In the genomic region with DNA sequence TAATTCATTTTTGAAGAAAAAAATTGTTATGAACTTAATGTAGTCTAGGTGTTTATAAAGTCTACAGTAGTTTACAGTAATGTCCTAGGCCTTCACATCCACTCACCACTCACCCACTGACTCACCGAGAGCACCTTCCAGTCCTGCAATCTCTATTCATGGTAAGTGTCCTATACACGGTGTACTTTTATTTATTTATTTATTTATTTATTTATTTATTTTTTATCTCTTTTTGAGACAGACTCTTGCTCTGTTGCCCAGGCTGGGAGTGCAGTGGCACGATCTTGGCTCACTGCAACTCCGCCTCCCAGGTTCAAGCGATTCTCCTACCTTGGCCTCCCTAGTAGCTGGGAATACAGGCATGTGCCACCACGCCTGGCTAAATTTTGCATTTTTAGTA, we compare ENCODE assay signal across 2 cellular contexts.
A peak's percentile ranks its signal among the peaks of the same experiment; 100 is the strongest.
TF ChIP-seq lines count a peak whose summit lies in the region.

No MANE protein-coding gene starts in this region.

TF ChIP-seq in A549, 52 proteins besides CTCF, POLR2A, EP300 and RAD21:
- TF ChIP-seq ZC3H11A (IDR thresholded peaks at IDR 0.05), result peak; percentile 61
- no peak for TF ChIP-seq MYC (IDR thresholded peaks at IDR 0.05; ENCODE audit: borderline replicate concordance, low read length)

TF ChIP-seq in HEK293, 187 proteins besides CTCF, POLR2A, EP300 and RAD21 (continues in another document):
- TF ChIP-seq, protein P1, sequence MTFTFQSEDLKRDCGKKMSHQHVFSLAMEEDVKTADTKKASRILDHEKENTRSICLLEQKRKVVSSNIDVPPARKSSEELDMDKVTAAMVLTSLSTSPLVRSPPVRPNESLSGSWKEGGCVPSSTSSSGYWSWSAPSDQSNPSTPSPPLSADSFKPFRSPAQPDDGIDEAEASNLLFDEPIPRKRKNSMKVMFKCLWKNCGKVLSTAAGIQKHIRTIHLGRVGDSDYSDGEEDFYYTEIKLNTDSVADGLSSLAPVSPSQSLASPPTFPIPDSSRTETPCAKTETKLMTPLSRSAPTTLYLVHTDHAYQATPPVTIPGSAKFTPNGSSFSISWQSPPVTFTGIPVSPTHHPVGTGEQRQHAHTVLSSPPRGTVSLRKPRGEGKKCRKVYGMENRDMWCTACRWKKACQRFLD (tag by site-specific recombination; IDR thresholded peaks at IDR 0.05), result no peak
- no peak for TF ChIP-seq ZBTB20 (tag by site-specific recombination; IDR thresholded peaks at IDR 0.05)
- peak; percentile 76; the same call in 1 of the 2 replicates for TF ChIP-seq ZNF664 (tag by site-specific recombination; IDR thresholded peaks at IDR 0.05)
- TF ChIP-seq ZNF610 (tag by site-specific recombination; IDR thresholded peaks at IDR 0.05; ENCODE audit: borderline replicate concordance), result 0 out of 2 replicates have a peak, but pooled peaks have one; percentile 19
- peak; percentile 32; the same call in 1 of the 2 replicates for TF ChIP-seq GLI2 (tag by site-specific recombination; IDR thresholded peaks at IDR 0.05; ENCODE audit: borderline replicate concordance, low read depth)
- TF ChIP-seq HOXA7 (CRISPR knock-in tag; IDR thresholded peaks at IDR 0.05; ENCODE audit: borderline replicate concordance), result no peak
- TF ChIP-seq, protein P2, sequence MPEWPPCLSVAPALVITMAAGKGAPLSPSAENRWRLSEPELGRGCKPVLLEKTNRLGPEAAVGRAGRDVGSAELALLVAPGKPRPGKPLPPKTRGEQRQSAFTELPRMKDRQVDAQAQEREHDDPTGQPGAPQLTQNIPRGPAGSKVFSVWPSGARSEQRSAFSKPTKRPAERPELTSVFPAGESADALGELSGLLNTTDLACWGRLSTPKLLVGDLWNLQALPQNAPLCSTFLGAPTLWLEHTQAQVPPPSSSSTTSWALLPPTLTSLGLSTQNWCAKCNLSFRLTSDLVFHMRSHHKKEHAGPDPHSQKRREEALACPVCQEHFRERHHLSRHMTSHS (tag by site-specific recombination; IDR thresholded peaks at IDR 0.05), result no peak
- TF ChIP-seq ZNF19 (tag by site-specific recombination; IDR thresholded peaks at IDR 0.05; ENCODE audit: low read depth), result 0 out of 2 replicates have a peak, but pooled peaks have one; percentile 73
- peak; percentile 63; the same call in 1 of the 2 replicates for TF ChIP-seq ZNF501 (tag by site-specific recombination; IDR thresholded peaks at IDR 0.05)
- TF ChIP-seq ZNF121 (tag by site-specific recombination; IDR thresholded peaks at IDR 0.05), result no peak
- TF ChIP-seq ZFP37 (tag by site-specific recombination; IDR thresholded peaks at IDR 0.05), result peak; percentile 67; the same call in 1 of the 2 replicates
- TF ChIP-seq ZNF302 (tag by site-specific recombination; IDR thresholded peaks at IDR 0.05; ENCODE audit: low read depth), result no peak
- no peak for TF ChIP-seq ZNF248 (tag by site-specific recombination; IDR thresholded peaks at IDR 0.05)
- TF ChIP-seq, protein P3, sequence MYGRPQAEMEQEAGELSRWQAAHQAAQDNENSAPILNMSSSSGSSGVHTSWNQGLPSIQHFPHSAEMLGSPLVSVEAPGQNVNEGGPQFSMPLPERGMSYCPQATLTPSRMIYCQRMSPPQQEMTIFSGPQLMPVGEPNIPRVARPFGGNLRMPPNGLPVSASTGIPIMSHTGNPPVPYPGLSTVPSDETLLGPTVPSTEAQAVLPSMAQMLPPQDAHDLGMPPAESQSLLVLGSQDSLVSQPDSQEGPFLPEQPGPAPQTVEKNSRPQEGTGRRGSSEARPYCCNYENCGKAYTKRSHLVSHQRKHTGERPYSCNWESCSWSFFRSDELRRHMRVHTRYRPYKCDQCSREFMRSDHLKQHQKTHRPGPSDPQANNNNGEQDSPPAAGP (tag by site-specific recombination; IDR thresholded peaks at IDR 0.05), result no peak
- TF ChIP-seq ZNF514 (tag by site-specific recombination; IDR thresholded peaks at IDR 0.05), result 0 out of 2 replicates have a peak, but pooled peaks have one; percentile 48
- TF ChIP-seq, protein P4, sequence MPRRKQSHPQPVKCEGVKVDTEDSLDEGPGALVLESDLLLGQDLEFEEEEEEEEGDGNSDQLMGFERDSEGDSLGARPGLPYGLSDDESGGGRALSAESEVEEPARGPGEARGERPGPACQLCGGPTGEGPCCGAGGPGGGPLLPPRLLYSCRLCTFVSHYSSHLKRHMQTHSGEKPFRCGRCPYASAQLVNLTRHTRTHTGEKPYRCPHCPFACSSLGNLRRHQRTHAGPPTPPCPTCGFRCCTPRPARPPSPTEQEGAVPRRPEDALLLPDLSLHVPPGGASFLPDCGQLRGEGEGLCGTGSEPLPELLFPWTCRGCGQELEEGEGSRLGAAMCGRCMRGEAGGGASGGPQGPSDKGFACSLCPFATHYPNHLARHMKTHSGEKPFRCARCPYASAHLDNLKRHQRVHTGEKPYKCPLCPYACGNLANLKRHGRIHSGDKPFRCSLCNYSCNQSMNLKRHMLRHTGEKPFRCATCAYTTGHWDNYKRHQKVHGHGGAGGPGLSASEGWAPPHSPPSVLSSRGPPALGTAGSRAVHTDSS (tag by site-specific recombination; IDR thresholded peaks at IDR 0.05), result no peak
- no peak for TF ChIP-seq ZNF530 (tag by site-specific recombination; IDR thresholded peaks at IDR 0.05; ENCODE audit: low read depth)
- TF ChIP-seq, protein P5, sequence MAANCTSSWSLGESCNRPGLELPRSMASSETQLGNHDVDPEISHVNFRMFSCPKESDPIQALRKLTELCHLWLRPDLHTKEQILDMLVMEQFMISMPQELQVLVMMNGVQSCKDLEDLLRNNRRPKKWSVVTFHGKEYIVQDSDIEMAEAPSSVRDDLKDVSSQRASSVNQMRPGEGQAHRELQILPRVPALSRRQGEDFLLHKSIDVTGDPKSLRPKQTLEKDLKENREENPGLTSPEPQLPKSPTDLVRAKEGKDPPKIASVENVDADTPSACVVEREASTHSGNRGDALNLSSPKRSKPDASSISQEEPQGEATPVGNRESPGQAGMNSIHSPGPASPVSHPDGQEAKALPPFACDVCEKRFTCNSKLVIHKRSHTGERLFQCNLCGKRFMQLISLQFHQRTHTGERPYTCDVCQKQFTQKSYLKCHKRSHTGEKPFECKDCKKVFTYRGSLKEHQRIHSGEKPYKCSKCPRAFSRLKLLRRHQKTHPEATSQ (tag by site-specific recombination; IDR thresholded peaks at IDR 0.05), result no peak
- no peak for TF ChIP-seq ZNF2 (tag by site-specific recombination; IDR thresholded peaks at IDR 0.05)
- TF ChIP-seq, protein P6, sequence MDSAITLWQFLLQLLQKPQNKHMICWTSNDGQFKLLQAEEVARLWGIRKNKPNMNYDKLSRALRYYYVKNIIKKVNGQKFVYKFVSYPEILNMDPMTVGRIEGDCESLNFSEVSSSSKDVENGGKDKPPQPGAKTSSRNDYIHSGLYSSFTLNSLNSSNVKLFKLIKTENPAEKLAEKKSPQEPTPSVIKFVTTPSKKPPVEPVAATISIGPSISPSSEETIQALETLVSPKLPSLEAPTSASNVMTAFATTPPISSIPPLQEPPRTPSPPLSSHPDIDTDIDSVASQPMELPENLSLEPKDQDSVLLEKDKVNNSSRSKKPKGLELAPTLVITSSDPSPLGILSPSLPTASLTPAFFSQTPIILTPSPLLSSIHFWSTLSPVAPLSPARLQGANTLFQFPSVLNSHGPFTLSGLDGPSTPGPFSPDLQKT (IDR thresholded peaks at IDR 0.05; ENCODE audit: borderline replicate concordance, low read depth, low read length), result no peak
- TF ChIP-seq, protein P7, sequence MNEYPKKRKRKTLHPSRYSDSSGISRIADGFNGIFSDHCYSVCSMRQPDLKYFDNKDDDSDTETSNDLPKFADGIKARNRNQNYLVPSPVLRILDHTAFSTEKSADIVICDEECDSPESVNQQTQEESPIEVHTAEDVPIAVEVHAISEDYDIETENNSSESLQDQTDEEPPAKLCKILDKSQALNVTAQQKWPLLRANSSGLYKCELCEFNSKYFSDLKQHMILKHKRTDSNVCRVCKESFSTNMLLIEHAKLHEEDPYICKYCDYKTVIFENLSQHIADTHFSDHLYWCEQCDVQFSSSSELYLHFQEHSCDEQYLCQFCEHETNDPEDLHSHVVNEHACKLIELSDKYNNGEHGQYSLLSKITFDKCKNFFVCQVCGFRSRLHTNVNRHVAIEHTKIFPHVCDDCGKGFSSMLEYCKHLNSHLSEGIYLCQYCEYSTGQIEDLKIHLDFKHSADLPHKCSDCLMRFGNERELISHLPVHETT (tag by site-specific recombination; IDR thresholded peaks at IDR 0.05), result no peak
- no peak for TF ChIP-seq SCRT2 (tag by site-specific recombination; IDR thresholded peaks at IDR 0.05)
- TF ChIP-seq ZNF394 (tag by site-specific recombination; IDR thresholded peaks at IDR 0.05; ENCODE audit: borderline replicate concordance), result peak; percentile 92
- peak; percentile 85 for TF ChIP-seq ZNF510 (tag by site-specific recombination; IDR thresholded peaks at IDR 0.05; ENCODE audit: insufficient replicate concordance)
- no peak for TF ChIP-seq ZNF157 (tag by site-specific recombination; IDR thresholded peaks at IDR 0.05)
- TF ChIP-seq YY2 (tag by site-specific recombination; IDR thresholded peaks at IDR 0.05), result no peak
- no peak for TF ChIP-seq ZNF585B (tag by site-specific recombination; IDR thresholded peaks at IDR 0.05)
- TF ChIP-seq REPIN1 (tag by site-specific recombination; IDR thresholded peaks at IDR 0.05; ENCODE audit: low read depth), result no peak
- TF ChIP-seq KLF10 (tag by site-specific recombination; IDR thresholded peaks at IDR 0.05), result no peak
- TF ChIP-seq ZNF701 (tag by site-specific recombination; IDR thresholded peaks at IDR 0.05), result no peak
- no peak for TF ChIP-seq ZNF221 (tag by site-specific recombination; IDR thresholded peaks at IDR 0.05; ENCODE audit: borderline replicate concordance)
- no peak for TF ChIP-seq OSR2 (tag by site-specific recombination; IDR thresholded peaks at IDR 0.05)
- TF ChIP-seq, protein P8, sequence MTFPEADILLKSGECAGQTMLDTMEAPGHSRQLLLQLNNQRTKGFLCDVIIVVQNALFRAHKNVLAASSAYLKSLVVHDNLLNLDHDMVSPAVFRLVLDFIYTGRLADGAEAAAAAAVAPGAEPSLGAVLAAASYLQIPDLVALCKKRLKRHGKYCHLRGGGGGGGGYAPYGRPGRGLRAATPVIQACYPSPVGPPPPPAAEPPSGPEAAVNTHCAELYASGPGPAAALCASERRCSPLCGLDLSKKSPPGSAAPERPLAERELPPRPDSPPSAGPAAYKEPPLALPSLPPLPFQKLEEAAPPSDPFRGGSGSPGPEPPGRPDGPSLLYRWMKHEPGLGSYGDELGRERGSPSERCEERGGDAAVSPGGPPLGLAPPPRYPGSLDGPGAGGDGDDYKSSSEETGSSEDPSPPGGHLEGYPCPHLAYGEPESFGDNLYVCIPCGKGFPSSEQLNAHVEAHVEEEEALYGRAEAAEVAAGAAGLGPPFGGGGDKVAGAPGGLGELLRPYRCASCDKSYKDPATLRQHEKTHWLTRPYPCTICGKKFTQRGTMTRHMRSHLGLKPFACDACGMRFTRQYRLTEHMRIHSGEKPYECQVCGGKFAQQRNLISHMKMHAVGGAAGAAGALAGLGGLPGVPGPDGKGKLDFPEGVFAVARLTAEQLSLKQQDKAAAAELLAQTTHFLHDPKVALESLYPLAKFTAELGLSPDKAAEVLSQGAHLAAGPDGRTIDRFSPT (tag by site-specific recombination; IDR thresholded peaks at IDR 0.05), result no peak
- TF ChIP-seq, protein P9, sequence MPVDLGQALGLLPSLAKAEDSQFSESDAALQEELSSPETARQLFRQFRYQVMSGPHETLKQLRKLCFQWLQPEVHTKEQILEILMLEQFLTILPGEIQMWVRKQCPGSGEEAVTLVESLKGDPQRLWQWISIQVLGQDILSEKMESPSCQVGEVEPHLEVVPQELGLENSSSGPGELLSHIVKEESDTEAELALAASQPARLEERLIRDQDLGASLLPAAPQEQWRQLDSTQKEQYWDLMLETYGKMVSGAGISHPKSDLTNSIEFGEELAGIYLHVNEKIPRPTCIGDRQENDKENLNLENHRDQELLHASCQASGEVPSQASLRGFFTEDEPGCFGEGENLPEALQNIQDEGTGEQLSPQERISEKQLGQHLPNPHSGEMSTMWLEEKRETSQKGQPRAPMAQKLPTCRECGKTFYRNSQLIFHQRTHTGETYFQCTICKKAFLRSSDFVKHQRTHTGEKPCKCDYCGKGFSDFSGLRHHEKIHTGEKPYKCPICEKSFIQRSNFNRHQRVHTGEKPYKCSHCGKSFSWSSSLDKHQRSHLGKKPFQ (tag by site-specific recombination; IDR thresholded peaks at IDR 0.05), result 0 out of 2 replicates have a peak, but pooled peaks have one; percentile 29
- TF ChIP-seq, protein P10, sequence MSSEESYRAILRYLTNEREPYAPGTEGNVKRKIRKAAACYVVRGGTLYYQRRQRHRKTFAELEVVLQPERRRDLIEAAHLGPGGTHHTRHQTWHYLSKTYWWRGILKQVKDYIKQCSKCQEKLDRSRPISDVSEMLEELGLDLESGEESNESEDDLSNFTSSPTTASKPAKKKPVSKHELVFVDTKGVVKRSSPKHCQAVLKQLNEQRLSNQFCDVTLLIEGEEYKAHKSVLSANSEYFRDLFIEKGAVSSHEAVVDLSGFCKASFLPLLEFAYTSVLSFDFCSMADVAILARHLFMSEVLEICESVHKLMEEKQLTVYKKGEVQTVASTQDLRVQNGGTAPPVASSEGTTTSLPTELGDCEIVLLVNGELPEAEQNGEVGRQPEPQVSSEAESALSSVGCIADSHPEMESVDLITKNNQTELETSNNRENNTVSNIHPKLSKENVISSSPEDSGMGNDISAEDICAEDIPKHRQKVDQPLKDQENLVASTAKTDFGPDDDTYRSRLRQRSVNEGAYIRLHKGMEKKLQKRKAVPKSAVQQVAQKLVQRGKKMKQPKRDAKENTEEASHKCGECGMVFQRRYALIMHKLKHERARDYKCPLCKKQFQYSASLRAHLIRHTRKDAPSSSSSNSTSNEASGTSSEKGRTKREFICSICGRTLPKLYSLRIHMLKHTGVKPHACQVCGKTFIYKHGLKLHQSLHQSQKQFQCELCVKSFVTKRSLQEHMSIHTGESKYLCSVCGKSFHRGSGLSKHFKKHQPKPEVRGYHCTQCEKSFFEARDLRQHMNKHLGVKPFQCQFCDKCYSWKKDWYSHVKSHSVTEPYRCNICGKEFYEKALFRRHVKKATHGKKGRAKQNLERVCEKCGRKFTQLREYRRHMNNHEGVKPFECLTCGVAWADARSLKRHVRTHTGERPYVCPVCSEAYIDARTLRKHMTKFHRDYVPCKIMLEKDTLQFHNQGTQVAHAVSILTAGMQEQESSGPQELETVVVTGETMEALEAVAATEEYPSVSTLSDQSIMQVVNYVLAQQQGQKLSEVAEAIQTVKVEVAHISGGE (tag by site-specific recombination; conservative IDR thresholded peaks at IDR 0.05; ENCODE audit: low read depth), result peak; percentile 82
- TF ChIP-seq SETDB1 (IDR thresholded peaks at IDR 0.05; ENCODE audit: insufficient read length, low read length), result no peak
- peak; percentile 46; the same call in 1 of the 2 replicates for TF ChIP-seq RBAK (tag by site-specific recombination; IDR thresholded peaks at IDR 0.05)
- TF ChIP-seq, protein P11, sequence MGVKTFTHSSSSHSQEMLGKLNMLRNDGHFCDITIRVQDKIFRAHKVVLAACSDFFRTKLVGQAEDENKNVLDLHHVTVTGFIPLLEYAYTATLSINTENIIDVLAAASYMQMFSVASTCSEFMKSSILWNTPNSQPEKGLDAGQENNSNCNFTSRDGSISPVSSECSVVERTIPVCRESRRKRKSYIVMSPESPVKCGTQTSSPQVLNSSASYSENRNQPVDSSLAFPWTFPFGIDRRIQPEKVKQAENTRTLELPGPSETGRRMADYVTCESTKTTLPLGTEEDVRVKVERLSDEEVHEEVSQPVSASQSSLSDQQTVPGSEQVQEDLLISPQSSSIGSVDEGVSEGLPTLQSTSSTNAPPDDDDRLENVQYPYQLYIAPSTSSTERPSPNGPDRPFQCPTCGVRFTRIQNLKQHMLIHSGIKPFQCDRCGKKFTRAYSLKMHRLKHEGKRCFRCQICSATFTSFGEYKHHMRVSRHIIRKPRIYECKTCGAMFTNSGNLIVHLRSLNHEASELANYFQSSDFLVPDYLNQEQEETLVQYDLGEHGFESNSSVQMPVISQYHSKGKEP (tag by site-specific recombination; IDR thresholded peaks at IDR 0.05), result no peak
- no peak for TF ChIP-seq ZNF747 (tag by site-specific recombination; IDR thresholded peaks at IDR 0.05)
- TF ChIP-seq KLF16 (tag by site-specific recombination; IDR thresholded peaks at IDR 0.05), result no peak
- no peak for TF ChIP-seq ZNF473 (tag by site-specific recombination; IDR thresholded peaks at IDR 0.05)
